Comparison of ENCODE assay signal across 17 cellular contexts in the genomic region with DNA sequence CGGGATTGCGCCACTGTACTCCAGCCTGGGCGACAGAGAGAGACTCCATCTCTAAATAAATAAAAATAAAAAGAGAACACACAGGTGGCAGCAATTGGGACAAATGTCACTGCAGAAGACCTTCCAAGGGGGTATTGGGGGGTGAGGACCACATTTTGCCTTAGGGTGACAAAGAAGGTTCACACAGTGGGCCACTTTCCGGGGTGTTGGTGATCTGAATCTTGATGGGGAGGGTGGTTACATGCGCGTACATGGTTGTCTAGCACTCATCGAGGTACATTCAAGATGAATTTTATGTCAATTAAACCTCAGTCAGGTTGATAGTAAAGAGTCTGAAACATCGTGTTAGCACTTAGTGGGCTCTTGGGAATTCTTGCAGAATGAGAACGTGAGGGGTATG. TPM values are rescaled to one million over a fixed set of nuclear protein-coding genes. Genes with fewer than 3 reads are reported as not detected.
A peak's percentile ranks its signal among the peaks of the same experiment; 100 is the strongest.
DNase-seq lines count a peak whose midpoint lies in the region; ATAC-seq, FAIRE-seq and TF ChIP-seq lines count a peak whose summit lies in the region.
"Had no signal": no experiment of that assay in that cellular context is flagged by ENCODE, and none has a peak within 500 bp of the region (broad histone marks: within the 10 kb centered on the region; RNA-seq: fewer than 3 reads in every experiment).

No MANE protein-coding gene starts in this region.

- DNase-seq in A549 (ENCODE audit: low read depth in 1 of 2, low spot score in 1 of 2) (no peak), Calu3 (no peak), lower lobe of right lung (no peak), WTC11 (ENCODE audit: low spot score) (no peak), SIG-M5 (lab: John Stamatoyannopoulos, UW) (no peak)
- DNase-seq in activated CD4-positive, alpha-beta memory T cell treated with anti-CD3 and anti-CD28 coated beads for 36 hours = no peak
- DNase-seq: activated gamma-delta T cell treated with Interleukin-2 at 50 U/mL for 16 hours; caudate nucleus; midbrain; NCI-H1048; NCI-H2171; stimulated activated CD4-positive, alpha-beta T cell treated with anti-CD3 and anti-CD28 coated beads, Interleukin-12 subunit alpha, Interleukin-12 subunit beta, amount 100 ng/mL, for 4 hours; tibial artery had no signal

- H3K4me3 Mint-ChIP-seq in Calu3 (ENCODE audit: low read depth, unreplicated experiment) (no peak overlapping the region), WTC11 (no peak overlapping the region)
- H3K4me3 Mint-ChIP-seq in activated CD4-positive, alpha-beta memory T cell treated with anti-CD3 and anti-CD28 coated beads for 36 hours = peak overlapping the region; percentile 81

- CTCF ChIA-PET in A549 (lab: Yijun Ruan, JAX) = interaction anchor here (2.0 to 4.9 kb wide), 2 partner anchors 8 to 534 kb away, joined by 10 to 26 read pairs; no protein-coding TSS in a partner anchor
- CTCF ChIA-PET in Calu3 (lab: Charles Lee) = no interaction called here
- CTCF ChIA-PET in activated CD4-positive, alpha-beta memory T cell treated with anti-CD3 and anti-CD28 coated beads for 36 hours (lab: Charles Lee) = interaction anchor here (1.0 to 2.5 kb wide), 2 partner anchors 18 to 138 kb away, joined by 3 to 8 read pairs; no protein-coding TSS in a partner anchor
- CTCF ChIA-PET in WTC11 (lab: Charles Lee) = interaction anchor here (1.0 to 1.3 kb wide), 2 partner anchors 8 to 553 kb away, joined by 5 to 6 read pairs; no protein-coding TSS in a partner anchor

- no peak for TF ChIP-seq POLR2A in A549 (IDR thresholded peaks at IDR 0.05; ENCODE audit: low read length)

- H3K27ac ChIP-seq in A549 (peak overlapping the region; percentile 40 to 95; a peak in 4 of 6 replicates), lower lobe of right lung (peak overlapping the region; percentile 86)
- H3K27ac ChIP-seq: tibial artery had no signal

- H3K27me3 Mint-ChIP-seq in Calu3 (ENCODE audit: unreplicated experiment) = no peaks in the 10 kb centered on the region
- no peaks in the 10 kb centered on the region for H3K27me3 Mint-ChIP-seq in activated CD4-positive, alpha-beta memory T cell treated with anti-CD3 and anti-CD28 coated beads for 36 hours
- no peaks in the 10 kb centered on the region for H3K27me3 Mint-ChIP-seq in WTC11 (ENCODE audit: low read depth)

- peaks cover 30% of the 10 kb centered on the region for H3K4me1 ChIP-seq in A549
- peaks cover 23% of the 10 kb centered on the region for H3K4me1 ChIP-seq in lower lobe of right lung

- peaks cover 25% of the 10 kb centered on the region for H3K4me1 Mint-ChIP-seq in Calu3 (ENCODE audit: low read depth, unreplicated experiment)
- peaks cover 64% of the 10 kb centered on the region for H3K4me1 Mint-ChIP-seq in activated CD4-positive, alpha-beta memory T cell treated with anti-CD3 and anti-CD28 coated beads for 36 hours (ENCODE audit: low read depth)
- peaks cover 13% of the 10 kb centered on the region for H3K4me1 Mint-ChIP-seq in WTC11

- BruUV-seq in Calu3 (replicated peaks; lab: Mats Ljungman, UMichigan) = no TSS peak

- no peaks in the 10 kb centered on the region for H3K27me3 ChIP-seq in lower lobe of right lung (ENCODE audit: low read depth)
- H3K27me3 ChIP-seq: tibial artery had no signal

- TF ChIP-seq CTCF in A549 (IDR thresholded peaks at IDR 0.05) (no peak), Calu3 (IDR thresholded peaks at IDR 0.05; ENCODE audit: unreplicated experiment) (no peak), lower lobe of right lung (IDR thresholded peaks at IDR 0.05) (no peak), WTC11 (IDR thresholded peaks at IDR 0.05) (no peak)

- ATAC-seq in A549 (no peak), lower lobe of right lung (no peak), GM19395 (IDR thresholded peaks at IDR 0.05; ENCODE audit: unreplicated experiment) (no peak), WTC11 (no peak), GM21447 (IDR thresholded peaks at IDR 0.05; ENCODE audit: unreplicated experiment) (no peak)

- no peaks in the 10 kb centered on the region for H3K36me3 ChIP-seq in lower lobe of right lung
- H3K36me3 ChIP-seq: tibial artery had no signal

- H3K9me3 ChIP-seq in A549 (no peaks in the 10 kb centered on the region), lower lobe of right lung (no peaks in the 10 kb centered on the region)
- H3K9me3 ChIP-seq: tibial artery had no signal

- H3K27ac Mint-ChIP-seq in Calu3 (ENCODE audit: unreplicated experiment) = peak overlapping the region; percentile 79
- H3K27ac Mint-ChIP-seq in activated CD4-positive, alpha-beta memory T cell treated with anti-CD3 and anti-CD28 coated beads for 36 hours = peak overlapping the region; percentile 99
- no peak overlapping the region for H3K27ac Mint-ChIP-seq in WTC11

- H3K36me3 Mint-ChIP-seq in Calu3 (ENCODE audit: insufficient read depth, unreplicated experiment) = peaks cover 40% of the 10 kb centered on the region
- H3K36me3 Mint-ChIP-seq in activated CD4-positive, alpha-beta memory T cell treated with anti-CD3 and anti-CD28 coated beads for 36 hours = peaks cover 2% of the 10 kb centered on the region
- no peaks in the 10 kb centered on the region for H3K36me3 Mint-ChIP-seq in WTC11

- no peak overlapping the region for H3K4me2 ChIP-seq in A549

- H3K4me3 ChIP-seq in A549 (no peak overlapping the region), lower lobe of right lung (no peak overlapping the region)
- H3K4me3 ChIP-seq: tibial artery had no signal

- 92% methylated on average over 9 of the region's 9 CpGs for WGBS in A549 (ENCODE audit: missing lambda C conversion rate)

- TF ChIP-seq RAD21 in A549 (conservative IDR thresholded peaks at IDR 0.05 in 1 of 2, IDR thresholded peaks at IDR 0.05 in 1 of 2) = no peak

- H3K9me3 Mint-ChIP-seq in Calu3 (ENCODE audit: low read depth, unreplicated experiment) (peaks cover 3% of the 10 kb centered on the region), WTC11 (peaks cover 4% of the 10 kb centered on the region; the same call in 1 of the 2 replicates)
- H3K9me3 Mint-ChIP-seq in activated CD4-positive, alpha-beta memory T cell treated with anti-CD3 and anti-CD28 coated beads for 36 hours = no peaks in the 10 kb centered on the region

- no peak for FAIRE-seq in A549 (lab: Jason Lieb, UNC)
- FAIRE-seq: GM12892 had no signal

- intact Hi-C loops in Calu3 (cut with micrococcal nuclease; ENCODE audit: unreplicated experiment) = no loop called here
- intact Hi-C loops in activated CD4-positive, alpha-beta memory T cell treated with anti-CD3 and anti-CD28 coated beads for 36 hours (cut with micrococcal nuclease) = loop anchor here (5.0 to 10.0 kb wide), 4 partner anchors 213 to 1192 kb away; a partner anchor contains a TSS
- intact Hi-C loops in lower lobe of right lung (cut with DNase I) = no loop called here

- POLR2A ChIA-PET in A549 (lab: Yijun Ruan, JAX) = interaction anchor here (1.1 kb wide), 1 partner anchor 20 kb away, joined by 5 read pairs; a partner anchor contains a TSS
- POLR2A ChIA-PET in activated CD4-positive, alpha-beta memory T cell treated with anti-CD3 and anti-CD28 coated beads for 36 hours (lab: Charles Lee) = interaction anchor here (1.0 to 17.1 kb wide), 6 partner anchors 19 to 137 kb away, joined by 3 to 426 read pairs (median 7); a partner anchor contains a TSS
- POLR2A ChIA-PET in WTC11 (lab: Charles Lee) = interaction anchor here (1.2 kb wide), 1 partner anchor 20 kb away, joined by 3 read pairs; a partner anchor contains a TSS

- TF ChIP-seq EP300 in A549 (IDR thresholded peaks at IDR 0.05) = no peak

TF ChIP-seq in A549, 52 proteins besides CTCF, POLR2A, EP300 and RAD21 (continues in another document):
- no peak for TF ChIP-seq RCOR1 (IDR thresholded peaks at IDR 0.05; ENCODE audit: low read depth, low read length)
- TF ChIP-seq, protein P1, sequence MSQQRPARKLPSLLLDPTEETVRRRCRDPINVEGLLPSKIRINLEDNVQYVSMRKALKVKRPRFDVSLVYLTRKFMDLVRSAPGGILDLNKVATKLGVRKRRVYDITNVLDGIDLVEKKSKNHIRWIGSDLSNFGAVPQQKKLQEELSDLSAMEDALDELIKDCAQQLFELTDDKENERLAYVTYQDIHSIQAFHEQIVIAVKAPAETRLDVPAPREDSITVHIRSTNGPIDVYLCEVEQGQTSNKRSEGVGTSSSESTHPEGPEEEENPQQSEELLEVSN (IDR thresholded peaks at IDR 0.05; ENCODE audit: borderline replicate concordance, low read depth) = no peak
- no peak for TF ChIP-seq JUN (IDR thresholded peaks at IDR 0.05)
- TF ChIP-seq HDAC2 (IDR thresholded peaks at IDR 0.05) = no peak
- no peak for TF ChIP-seq MAZ (IDR thresholded peaks at IDR 0.05; ENCODE audit: borderline replicate concordance, low read depth, low read length)

RNA-seq across cellular contexts. Expression of a gene that starts 20.5 kb away (rescaled TPM):
- polyA plus RNA-seq in A549 (2011; rRNA removed) (3,130 and 3,742 TPM in 2 replicates), A549 (2017; fragmentation: RNase III; extraction: RNeasy Plus Mini Kit Qiagen cat#74134 plus additional on column Dnase treatment) (6,622 to 7,955 TPM (median 7,447 TPM) in 3 replicates)
- polyA plus RNA-seq in A549 (2012; cell fraction: cytosol; rRNA removed) = 3,096 and 3,118 TPM in 2 replicates
- 460 and 1,554 TPM in 2 replicates for polyA plus RNA-seq in A549 (2012; cell fraction: nucleus; rRNA removed)
- 852 and 1,226 TPM in 2 replicates for polyA minus RNA-seq in A549 (2011; rRNA and poly(A)+ RNA removed)
- total RNA-seq in Calu3 (2022) (5,274 and 5,368 TPM in 2 replicates), lower lobe of right lung (4,922 TPM), WTC11 (2021) (2,375 to 2,595 TPM (median 2,468 TPM) in 3 replicates)
- total RNA-seq in activated CD4-positive, alpha-beta memory T cell treated with anti-CD3 and anti-CD28 coated beads for 36 hours = 1,000 to 10,000 TPM; 6,087 to 6,256 TPM

RNA-seq across cellular contexts. Expression of a gene that starts 48.0 kb away (rescaled TPM):
- polyA plus RNA-seq in A549 (2011; rRNA removed) (not detected in 2 replicates), A549 (2017; fragmentation: RNase III; extraction: RNeasy Plus Mini Kit Qiagen cat#74134 plus additional on column Dnase treatment) (not detected in 3 replicates)
- not detected in 2 replicates for polyA plus RNA-seq in A549 (2012; cell fraction: cytosol; rRNA removed)
- polyA plus RNA-seq in A549 (2012; cell fraction: nucleus; rRNA removed) = not detected in 2 replicates
- polyA minus RNA-seq in A549 (2011; rRNA and poly(A)+ RNA removed) = not detected in 2 replicates
- total RNA-seq in Calu3 (2022) (not detected in 2 replicates), lower lobe of right lung (35.4 TPM), WTC11 (2021) (not detected in 3 replicates)
- total RNA-seq in activated CD4-positive, alpha-beta memory T cell treated with anti-CD3 and anti-CD28 coated beads for 36 hours = not detected
- total RNA-seq: glomerular endothelial cell had no signal

Comparison
In these comparisons a context has a peak if more than half of its experiments do, and no peak if none do; other contexts are left out.
1. RNA of a gene that starts 48.0 kb away (total RNA-seq): 35.4 TPM in lower lobe of right lung (single experiment); not detected in Calu3, not detected in activated CD4-positive, alpha-beta memory T cell treated with anti-CD3 and anti-CD28 coated beads for 36 hours and not detected in WTC11; every median in the first group is over 10 times any median in the second.